In genomic region chr14:105065280-105066228, GRCh38 we compare ENCODE assay signal across 8 cellular contexts. TPM values are rescaled to one million over a fixed set of nuclear protein-coding genes. Genes with fewer than 3 reads are reported as not detected.
DNase-seq lines count a peak whose midpoint lies in the region; ATAC-seq, FAIRE-seq and TF ChIP-seq lines count a peak whose summit lies in the region.

TSS of gene GPR132 (minus strand) at chr14:105065430. CDS start at chr14:105055420, 10,010 bp downstream.

- no peaks in the 10 kb centered on the region for H3K27me3 ChIP-seq in BE2C

- CTCF ChIA-PET in activated naive CD4-positive, alpha-beta T cell treated with anti-CD3 and anti-CD28 coated beads, Interleukin-2, amount 10 ng/mL, durations not matched to agents 7 days and 5 days (lab: Charles Lee): interaction anchor here (1.1 to 10.1 kb wide), 4 partner anchors 10 to 22 kb away, joined by 3 to 111 read pairs (median 4); no protein-coding TSS in a partner anchor

- no peaks in the 10 kb centered on the region for H3K36me3 ChIP-seq in BE2C

- H3K9me3 Mint-ChIP-seq in activated naive CD4-positive, alpha-beta T cell treated with anti-CD3 and anti-CD28 coated beads, Interleukin-2, amount 10 ng/mL, durations not matched to agents 7 days and 5 days: no peaks in the 10 kb centered on the region
- no peaks in the 10 kb centered on the region for H3K9me3 Mint-ChIP-seq in memory B cell
- H3K9me3 Mint-ChIP-seq in stimulated activated effector memory CD8-positive, alpha-beta T cell treated with anti-CD3 and anti-CD28 coated beads, Interleukin-12 subunit alpha, Interleukin-12 subunit beta, amount 100 ng/mL, for 72 hours: no peaks in the 10 kb centered on the region

- no peaks in the 10 kb centered on the region for H3K27me3 Mint-ChIP-seq in activated naive CD4-positive, alpha-beta T cell treated with anti-CD3 and anti-CD28 coated beads, Interleukin-2, amount 10 ng/mL, durations not matched to agents 7 days and 5 days
- H3K27me3 Mint-ChIP-seq in memory B cell: no peaks in the 10 kb centered on the region

- H3K36me3 Mint-ChIP-seq in activated naive CD4-positive, alpha-beta T cell treated with anti-CD3 and anti-CD28 coated beads, Interleukin-2, amount 10 ng/mL, durations not matched to agents 7 days and 5 days: peaks cover 25% of the 10 kb centered on the region
- peaks cover 4% of the 10 kb centered on the region for H3K36me3 Mint-ChIP-seq in memory B cell
- peaks cover 70% of the 10 kb centered on the region for H3K36me3 Mint-ChIP-seq in stimulated activated effector memory CD8-positive, alpha-beta T cell treated with anti-CD3 and anti-CD28 coated beads, Interleukin-12 subunit alpha, Interleukin-12 subunit beta, amount 100 ng/mL, for 72 hours

- peaks cover 7% of the 10 kb centered on the region for H3K4me1 ChIP-seq in BE2C

- no peak for TF ChIP-seq CTCF in BE2C (IDR thresholded peaks at IDR 0.05; ENCODE audit: low read depth, low read length)

- H3K4me1 Mint-ChIP-seq in activated naive CD4-positive, alpha-beta T cell treated with anti-CD3 and anti-CD28 coated beads, Interleukin-2, amount 10 ng/mL, durations not matched to agents 7 days and 5 days: peaks cover 91% of the 10 kb centered on the region
- H3K4me1 Mint-ChIP-seq in memory B cell: peaks cover 55% of the 10 kb centered on the region
- H3K4me1 Mint-ChIP-seq in stimulated activated effector memory CD8-positive, alpha-beta T cell treated with anti-CD3 and anti-CD28 coated beads, Interleukin-12 subunit alpha, Interleukin-12 subunit beta, amount 100 ng/mL, for 72 hours: peaks cover 80% of the 10 kb centered on the region

- no peak within 1 kb of the TSS for H3K4me3 ChIP-seq in BE2C (ENCODE audit: low read depth, low read length)

- peak; percentile 49 for ATAC-seq in HG02973 (IDR thresholded peaks at IDR 0.05; ENCODE audit: unreplicated experiment)
- ATAC-seq in memory B cell (ENCODE audit: low read depth): peak; percentile 83
- ATAC-seq in stimulated activated effector memory CD8-positive, alpha-beta T cell treated with anti-CD3 and anti-CD28 coated beads, Interleukin-12 subunit alpha, Interleukin-12 subunit beta, amount 100 ng/mL, for 72 hours: peak; percentile 84

- H3K9me3 ChIP-seq in BE2C: no peaks in the 10 kb centered on the region

- peak; percentile 100 for FAIRE-seq in GM18507 (lab: Jason Lieb, UNC)

- DNase-seq in GM18507 (ENCODE audit: extremely low spot score, insufficient read length, low read depth) (peak; percentile 80), SKM-1 treated with dmso at 0.1 percent for 144 hours (lab: John Stamatoyannopoulos, UW; ENCODE audit: unreplicated experiment) (peak; percentile 91), memory B cell (ENCODE audit: low spot score in 2 of 2) (peak; percentile 85 to 90), BE2C (no peak), COLO668 (lab: John Stamatoyannopoulos, UW; ENCODE audit: unreplicated experiment) (no peak)
- DNase-seq in activated naive CD4-positive, alpha-beta T cell treated with anti-CD3 and anti-CD28 coated beads, Interleukin-2, amount 10 ng/mL, durations not matched to agents 7 days and 5 days: peak; percentile 96
- DNase-seq in stimulated activated effector memory CD8-positive, alpha-beta T cell treated with anti-CD3 and anti-CD28 coated beads, Interleukin-12 subunit alpha, Interleukin-12 subunit beta, amount 100 ng/mL, for 72 hours (ENCODE audit: low spot score in 2 of 2): peak; percentile 62 to 91

- H3K27ac Mint-ChIP-seq in activated naive CD4-positive, alpha-beta T cell treated with anti-CD3 and anti-CD28 coated beads, Interleukin-2, amount 10 ng/mL, durations not matched to agents 7 days and 5 days: peak within 1 kb of the TSS; percentile 96
- peak within 1 kb of the TSS; percentile 99 for H3K27ac Mint-ChIP-seq in memory B cell
- peak within 1 kb of the TSS; percentile 97 for H3K27ac Mint-ChIP-seq in stimulated activated effector memory CD8-positive, alpha-beta T cell treated with anti-CD3 and anti-CD28 coated beads, Interleukin-12 subunit alpha, Interleukin-12 subunit beta, amount 100 ng/mL, for 72 hours

- peak within 1 kb of the TSS; percentile 83 for H3K4me3 Mint-ChIP-seq in activated naive CD4-positive, alpha-beta T cell treated with anti-CD3 and anti-CD28 coated beads, Interleukin-2, amount 10 ng/mL, durations not matched to agents 7 days and 5 days
- H3K4me3 Mint-ChIP-seq in memory B cell: peak within 1 kb of the TSS; percentile 97
- H3K4me3 Mint-ChIP-seq in stimulated activated effector memory CD8-positive, alpha-beta T cell treated with anti-CD3 and anti-CD28 coated beads, Interleukin-12 subunit alpha, Interleukin-12 subunit beta, amount 100 ng/mL, for 72 hours: peak within 1 kb of the TSS; percentile 100

RNA-seq across cellular contexts. Expression of gene GPR132, which starts in this region (rescaled TPM):
- polyA plus RNA-seq in BE2C (2012; ENCODE audit: insufficient read depth, insufficient read length, low read depth): not detected

Comparison
In these comparisons a context has a peak if more than half of its experiments do, and no peak if none do; other contexts are left out.
1. DNase-seq: peak in GM18507 (single experiment), SKM-1 treated with dmso at 0.1 percent for 144 hours (single experiment), activated naive CD4-positive, alpha-beta T cell treated with anti-CD3 and anti-CD28 coated beads, Interleukin-2, amount 10 ng/mL, durations not matched to agents 7 days and 5 days (single experiment), memory B cell (2 of 2) and stimulated activated effector memory CD8-positive, alpha-beta T cell treated with anti-CD3 and anti-CD28 coated beads, Interleukin-12 subunit alpha, Interleukin-12 subunit beta, amount 100 ng/mL, for 72 hours (2 of 2); none in BE2C (single experiment) and COLO668 (single experiment).
2. Peak in every context shown above with its lines, with median percentiles within 50 percentile points of each other: ATAC-seq, H3K27ac Mint-ChIP-seq and H3K4me3 Mint-ChIP-seq.